26 cellular contexts compared by ENCODE assay signal in genomic region chrX:135652602-135653001, GRCh38.
DNase-seq lines count a peak whose midpoint lies in the region; ATAC-seq and TF ChIP-seq lines count a peak whose summit lies in the region.
"Had no signal": no experiment of that assay in that cellular context is flagged by ENCODE, and none has a peak within 500 bp of the region (broad histone marks: within the 10 kb centered on the region; RNA-seq: fewer than 3 reads in every experiment).

No MANE protein-coding gene starts in this region.

- peaks cover 6% of the 10 kb centered on the region for H3K9me3 ChIP-seq in trophoblast cell (ENCODE audit: insufficient read depth, low read depth, low read length)
- H3K9me3 ChIP-seq: MG63, SJCRH30 had no signal

- H4K91ac ChIP-seq in trophoblast cell (ENCODE audit: low read depth, low read length): no peak overlapping the region

- H3K9ac ChIP-seq in trophoblast cell (ENCODE audit: low read length): no peak overlapping the region

- H3K4me2 ChIP-seq in trophoblast cell (ENCODE audit: low read length): no peak overlapping the region

- H3K27me3 Mint-ChIP-seq in endothelial cell (ENCODE audit: unreplicated experiment): no peaks in the 10 kb centered on the region
- H3K27me3 Mint-ChIP-seq: CD4-positive, alpha-beta memory T cell; T-helper 17 cell had no signal

- H2BK12ac ChIP-seq in trophoblast cell (ENCODE audit: low read length): no peak overlapping the region

- WGBS in trophoblast cell (ENCODE audit: extremely low coverage, insufficient coverage, insufficient read length): no CpG with 5 or more reads among the region's 2 CpGs

- H3K79me1 ChIP-seq in trophoblast cell (ENCODE audit: low read length): no peaks in the 10 kb centered on the region

- no peak overlapping the region for H4K8ac ChIP-seq in trophoblast cell (ENCODE audit: low read depth, low read length)

- no peak overlapping the region for H2BK5ac ChIP-seq in trophoblast cell (ENCODE audit: low read depth, low read length, poor library complexity)

- DNase-seq in trophoblast cell (peak; percentile 62 to 88), endothelial cell (ENCODE audit: low spot score) (no peak), GM19240 (ENCODE audit: insufficient read length, low spot score) (no peak)
- no peak for DNase-seq in central memory CD4-positive, alpha-beta T cell
- DNase-seq: C1 segment of cervical spinal cord; CD4-positive, alpha-beta memory T cell; COR-L47; DMS53; GDM1; HCEC 1CT; IMR-90; KG1; MG63; NCI-H1417; NCI-H1694; NCI-H2029 treated with DMSO at 0.1 percent for 48 hours; NCI-H69; PC-3; SJCRH30; T-helper 17 cell; T1000 had no signal

- no peaks in the 10 kb centered on the region for H3K27me3 ChIP-seq in trophoblast cell (ENCODE audit: insufficient read depth, low read length)
- H3K27me3 ChIP-seq: MG63, SJCRH30 had no signal

- H2AFZ ChIP-seq in trophoblast cell (ENCODE audit: insufficient read depth, low read length, poor library complexity): no peak overlapping the region

- H3K27ac ChIP-seq in trophoblast cell (ENCODE audit: low read depth, low read length): no peak overlapping the region
- H3K27ac ChIP-seq: SJCRH30 had no signal

- no peak overlapping the region for H3K4me3 ChIP-seq in trophoblast cell (ENCODE audit: low read depth, low read length)
- H3K4me3 ChIP-seq: MG63, SJCRH30 had no signal

- peaks cover 6% of the 10 kb centered on the region for H3K4me1 Mint-ChIP-seq in endothelial cell (ENCODE audit: unreplicated experiment)
- H3K4me1 Mint-ChIP-seq: T-helper 17 cell had no signal

- H3K4ac ChIP-seq in trophoblast cell (ENCODE audit: low read depth, low read length): no peak overlapping the region

- H4K12ac ChIP-seq in trophoblast cell (ENCODE audit: low read depth, low read length): no peak overlapping the region

- no peak overlapping the region for H3K4me3 Mint-ChIP-seq in endothelial cell (ENCODE audit: unreplicated experiment)
- H3K4me3 Mint-ChIP-seq: T-helper 17 cell had no signal

- no peaks in the 10 kb centered on the region for H3K4me1 ChIP-seq in trophoblast cell (ENCODE audit: control insufficient read depth in 1 of 2, insufficient read depth in 2 of 2, low read length in 2 of 2)
- H3K4me1 ChIP-seq: SJCRH30 had no signal

- no peak overlapping the region for H2AK5ac ChIP-seq in trophoblast cell (ENCODE audit: low read length)

- H3K14ac ChIP-seq in trophoblast cell (ENCODE audit: low read length): no peak overlapping the region

- H2BK120ac ChIP-seq in trophoblast cell (ENCODE audit: insufficient read depth, low read length, poor library complexity): no peak overlapping the region

- H3K36me3 ChIP-seq in trophoblast cell (ENCODE audit: control insufficient read depth in 1 of 2, insufficient read depth in 2 of 2, low read length in 2 of 2): no peaks in the 10 kb centered on the region
- H3K36me3 ChIP-seq: MG63, SJCRH30 had no signal

- ATAC-seq in GM18867 (IDR thresholded peaks at IDR 0.05; ENCODE audit: unreplicated experiment) (peak; percentile 61), GM21786 (IDR thresholded peaks at IDR 0.05; ENCODE audit: unreplicated experiment) (peak; percentile 40), HG03432 (IDR thresholded peaks at IDR 0.05; ENCODE audit: unreplicated experiment) (peak; percentile 58)
- ATAC-seq: PC-3, Right ventricle myocardium inferior, SK-N-SH treated with all-trans-retinoic acid at 6 μM for 48 hours, T-helper 17 cell had no signal

- no peak overlapping the region for H3K18ac ChIP-seq in trophoblast cell (ENCODE audit: low read length)

- no peak overlapping the region for H3K23ac ChIP-seq in trophoblast cell (ENCODE audit: low read length)

- TF ChIP-seq CTCF in endothelial cell (IDR thresholded peaks at IDR 0.05; ENCODE audit: unreplicated experiment): no peak

- no peaks in the 10 kb centered on the region for H3K9me3 Mint-ChIP-seq in endothelial cell (ENCODE audit: unreplicated experiment)
- H3K9me3 Mint-ChIP-seq: CD4-positive, alpha-beta memory T cell had no signal

- H3K27ac Mint-ChIP-seq in endothelial cell (ENCODE audit: unreplicated experiment): no peak overlapping the region
- H3K27ac Mint-ChIP-seq: CD4-positive, alpha-beta memory T cell; T-helper 17 cell had no signal

- H3K79me2 ChIP-seq in trophoblast cell (ENCODE audit: control insufficient read depth, insufficient read depth, low read length, poor library complexity): no peaks in the 10 kb centered on the region

- no peaks in the 10 kb centered on the region for H3K36me3 Mint-ChIP-seq in endothelial cell (ENCODE audit: low read depth, unreplicated experiment)
- H3K36me3 Mint-ChIP-seq: CD4-positive, alpha-beta memory T cell had no signal

Comparison
In these comparisons a context has a peak if more than half of its experiments do, and no peak if none do; other contexts are left out.
1. DNase-seq: peak in trophoblast cell (2 of 2); none in central memory CD4-positive, alpha-beta T cell (single experiment), endothelial cell (single experiment) and GM19240 (single experiment).
2. Peak in every context shown above with its lines, with median percentiles within 50 percentile points of each other: ATAC-seq.